13 cellular contexts compared by ENCODE assay signal in the genomic region with DNA sequence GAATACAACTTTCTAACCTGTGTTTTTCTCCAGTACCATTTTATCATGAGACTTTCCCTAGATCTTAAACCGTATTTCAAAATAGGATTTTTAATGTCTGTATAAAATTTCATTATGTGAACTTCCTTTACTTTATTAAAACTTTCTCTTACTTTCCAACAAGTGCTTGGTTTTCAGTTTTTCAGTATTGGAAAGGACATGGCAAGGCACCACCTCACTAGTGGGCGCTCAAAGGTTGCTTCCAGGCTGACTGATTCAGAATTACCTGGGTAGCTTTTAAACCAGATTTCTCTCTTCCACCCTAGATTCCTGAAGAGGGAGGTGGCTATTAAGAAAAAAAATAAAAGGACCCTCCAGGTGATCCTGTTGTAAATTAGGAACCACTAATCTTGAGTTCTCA.
DNase-seq lines count a peak whose midpoint lies in the region; ATAC-seq, FAIRE-seq and TF ChIP-seq lines count a peak whose summit lies in the region.
"Had no signal": no experiment of that assay in that cellular context is flagged by ENCODE, and none has a peak within 500 bp of the region (broad histone marks: within the 10 kb centered on the region; RNA-seq: fewer than 3 reads in every experiment).

No MANE protein-coding gene starts in this region.

- H3K9me3 ChIP-seq in Panc1 (ENCODE audit: control insufficient read depth, insufficient read depth, low read depth, low read length) (no peaks in the 10 kb centered on the region), keratinocyte (ENCODE audit: control insufficient read depth, low read depth, low read length) (no peaks in the 10 kb centered on the region)
- H3K9me3 ChIP-seq: uterus had no signal

- in situ Hi-C loops in Panc1 (cut with HindIII; ENCODE audit: low pct_unique_long_range_greater_than_20kb, low sequenced_read_pairs), result no loop called here

- no peak overlapping the region for H3K9ac ChIP-seq in keratinocyte (ENCODE audit: control insufficient read depth, extremely low read depth, insufficient read depth, low read length)

- H3K4me2 ChIP-seq in keratinocyte (ENCODE audit: control insufficient read depth, extremely low read depth, insufficient read depth, low read depth, low read length), result no peak overlapping the region

- TF ChIP-seq CTCF in D721Med (IDR thresholded peaks at IDR 0.05; ENCODE audit: insufficient read depth, missing control alignments) (peak; percentile 55), Panc1 (IDR thresholded peaks at IDR 0.05) (peak; percentile 66), keratinocyte (optimal IDR thresholded peaks at IDR 0.05 in 1 of 3, IDR thresholded peaks at IDR 0.05 in 1 of 3, conservative IDR thresholded peaks at IDR 0.05 in 1 of 3; ENCODE audit: extremely low read depth in 1 of 3, insufficient read depth in 2 of 3, low read length in 3 of 3) (peak; percentile 42 to 72 (median 66))

- intact Hi-C loops in Panc1 (cut with micrococcal nuclease; ENCODE audit: unreplicated experiment), result no loop called here

- POLR2A ChIA-PET in Panc1 (lab: Charles Lee), result no interaction called here

- H4K20me1 ChIP-seq in keratinocyte (ENCODE audit: control insufficient read depth, extremely low read depth, insufficient read depth, low read length), result no peaks in the 10 kb centered on the region

- BruUV-seq in Panc1 (replicated peaks; lab: Mats Ljungman, UMichigan), result no TSS peak

- H3K27me3 ChIP-seq in H7 (ENCODE audit: control insufficient read depth, insufficient read depth, low read length), result no peaks in the 10 kb centered on the region
- peaks cover 2% of the 10 kb centered on the region; the same call in 1 of the 2 replicates for H3K27me3 ChIP-seq in Panc1 (ENCODE audit: control insufficient read depth, insufficient read depth, low read length)
- H3K27me3 ChIP-seq in keratinocyte (ENCODE audit: control insufficient read depth, extremely low read depth, insufficient read depth, low read length), result no peaks in the 10 kb centered on the region
- H3K27me3 ChIP-seq: uterus had no signal

- no peaks in the 10 kb centered on the region for H3K79me2 ChIP-seq in keratinocyte (ENCODE audit: control insufficient read depth, insufficient read depth, low read length)

- no peak for DNase-seq in D721Med (ENCODE audit: insufficient read length, low spot score)
- peak; percentile 63 for DNase-seq in H7
- no peak for DNase-seq in Panc1 (ENCODE audit: low read depth, low spot score)
- DNase-seq in keratinocyte (ENCODE audit: low read depth, low spot score), result no peak
- no peak for DNase-seq in central memory CD4-positive, alpha-beta T cell
- DNase-seq: activated CD4-positive, alpha-beta T cell treated with anti-CD3 and anti-CD28 coated beads, Interleukin-2, amount 50 U/mL, for 1 hour; CD4-positive, CD25-positive, alpha-beta regulatory T cell; HCEC 1CT; stimulated activated naive CD4-positive, alpha-beta T cell treated with Interleukin-2 at 50 U/mL for 16 hours; uterus had no signal

- H3K27ac ChIP-seq in Panc1 (ENCODE audit: low read length), result no peak overlapping the region
- H3K27ac ChIP-seq in keratinocyte (ENCODE audit: control insufficient read depth, insufficient read depth, low read length), result no peak overlapping the region
- H3K27ac ChIP-seq: uterus had no signal

- ATAC-seq in Panc1, result no peak
- no peak for ATAC-seq in GM21529 (IDR thresholded peaks at IDR 0.05; ENCODE audit: unreplicated experiment)
- no peak for ATAC-seq in HG02981 (IDR thresholded peaks at IDR 0.05; ENCODE audit: unreplicated experiment)

- H3K4me1 ChIP-seq in Panc1 (ENCODE audit: control insufficient read depth, insufficient read depth, low read length) (no peaks in the 10 kb centered on the region), keratinocyte (ENCODE audit: control insufficient read depth, extremely low read depth, insufficient read depth, low read length) (no peaks in the 10 kb centered on the region)
- H3K4me1 ChIP-seq: uterus had no signal

- CTCF ChIA-PET in Panc1 (lab: Charles Lee), result no interaction called here

- H3K9me1 ChIP-seq in keratinocyte (ENCODE audit: control insufficient read depth, extremely low read depth, insufficient read depth, low read length), result no peaks in the 10 kb centered on the region

- no peak overlapping the region for H3K4me3 ChIP-seq in H7 (ENCODE audit: insufficient read depth, low read depth, low read length)
- H3K4me3 ChIP-seq in Panc1 (ENCODE audit: low read depth in 2 of 2, low read length in 2 of 2), result no peak overlapping the region
- H3K4me3 ChIP-seq in keratinocyte (ENCODE audit: control insufficient read depth in 2 of 3, extremely low read depth in 1 of 3, insufficient read depth in 2 of 3, low read depth in 1 of 3, low read length in 3 of 3), result no peak overlapping the region
- H3K4me3 ChIP-seq: uterus had no signal

- H3K36me3 ChIP-seq in H7 (replicated peaks; ENCODE audit: control insufficient read depth, insufficient read depth, low read length) (no peaks in the 10 kb centered on the region), Panc1 (ENCODE audit: control insufficient read depth, insufficient read depth, low read length) (no peaks in the 10 kb centered on the region), keratinocyte (ENCODE audit: control insufficient read depth in 2 of 2, extremely low read depth in 1 of 2, insufficient read depth in 2 of 2, low read length in 2 of 2) (no peaks in the 10 kb centered on the region)
- H3K36me3 ChIP-seq: uterus had no signal

- FAIRE-seq in D721Med (lab: Jason Lieb, UNC), result no peak
- FAIRE-seq in keratinocyte (lab: Jason Lieb, UNC), result no peak
- FAIRE-seq: G401.6 had no signal

- dilution Hi-C loops in keratinocyte (cut with MboI; ENCODE audit: extremely low pct_ligation_motif_present, low sequenced_read_pairs), result no loop called here

- no peak overlapping the region for H2AFZ ChIP-seq in keratinocyte (ENCODE audit: control insufficient read depth, low read length)
